Comparison of ENCODE assay signal across 19 cellular contexts in the genomic region with DNA sequence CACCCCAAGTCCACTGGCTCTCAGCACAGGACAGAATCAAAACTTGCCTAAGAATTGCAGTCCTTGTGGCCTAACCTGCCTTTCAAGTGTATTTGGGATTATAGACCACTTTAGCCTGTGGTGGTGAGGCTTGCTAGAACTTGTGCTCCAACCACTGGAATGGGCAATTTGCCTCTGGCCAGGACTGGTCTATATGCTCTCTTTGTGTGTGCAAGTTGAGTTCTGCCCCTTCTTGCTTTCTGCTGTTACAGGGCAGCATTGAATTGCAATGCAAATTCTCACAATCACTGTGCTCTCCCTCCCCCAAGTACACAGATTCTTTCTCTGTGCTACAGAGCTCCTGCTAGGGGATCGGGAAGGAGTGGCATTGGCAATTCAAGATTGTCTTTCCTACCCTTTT.
"Had no signal": no experiment of that assay in that cellular context is flagged by ENCODE, and none has a peak within 500 bp of the region (broad histone marks: within the 10 kb centered on the region; RNA-seq: fewer than 3 reads in every experiment).

No MANE protein-coding gene starts in this region.

- H3K4me1 ChIP-seq: heart right ventricle, right atrium auricular region, transverse colon had no signal

- H3K9me3 ChIP-seq: gastroesophageal sphincter, heart right ventricle, right atrium auricular region, transverse colon had no signal

- H3K27ac ChIP-seq: coronary artery, gastroesophageal sphincter, heart right ventricle, right atrium auricular region, transverse colon, WERI-Rb-1 had no signal

- H3K27me3 ChIP-seq: gastroesophageal sphincter, right atrium auricular region, transverse colon had no signal

- H3K36me3 ChIP-seq: gastroesophageal sphincter, heart right ventricle, right atrium auricular region, transverse colon, WERI-Rb-1 had no signal

- H3K4me3 ChIP-seq: coronary artery, gastroesophageal sphincter, heart right ventricle, right atrium auricular region, transverse colon had no signal

- DNase-seq: activated CD4-positive, alpha-beta T cell treated with anti-CD3 and anti-CD28 coated beads for 36 hours; activated CD8-positive, alpha-beta T cell treated with anti-CD3 and anti-CD28 coated beads for 36 hours; activated effector memory CD4-positive, alpha-beta T cell treated with anti-CD3 and anti-CD28 coated beads, Interleukin-2, amount 50 U/mL, for 16 hours; activated T-cell treated with anti-CD3 and anti-CD28 coated beads, Interleukin-2, amount 50 U/mL, for 48 hours; heart right ventricle; kidney glomerular epithelial cell; left ventricle myocardium superior; mesenchymal stem cell; occipital lobe; stimulated activated CD4-positive, alpha-beta T cell treated with anti-CD3 and anti-CD28 coated beads, Interleukin-15, amount 100 ng/mL, for 24 hours; stimulated activated CD4-positive, alpha-beta T cell treated with anti-CD3 and anti-CD28 coated beads, Interleukin-4, amount 100 ng/mL, for 24 hours; stimulated activated naive CD4-positive, alpha-beta T cell; transverse colon; WERI-Rb-1 had no signal

- ATAC-seq: activated CD4-positive, alpha-beta T cell treated with anti-CD3 and anti-CD28 coated beads for 36 hours; activated CD8-positive, alpha-beta T cell treated with anti-CD3 and anti-CD28 coated beads for 36 hours; activated naive CD4-positive, alpha-beta T cell treated with anti-CD3 and anti-CD28 coated beads, Interleukin-2, amount 50 U/mL, for 72 hours; gastroesophageal sphincter; heart right ventricle; left ventricle myocardium superior; natural killer cell treated with Interleukin-12 subunit alpha and Interleukin-12 subunit beta and Interleukin-15 and Interleukin-18, amount 100 ng/mL, for 72 hours had no signal
